8 cellular contexts compared by ENCODE assay signal in genomic region chr13:106535552-106536243, GRCh38. TPM values are rescaled to one million over a fixed set of nuclear protein-coding genes. Genes with fewer than 3 reads are reported as not detected.
DNase-seq lines count a peak whose midpoint lies in the region; ATAC-seq, FAIRE-seq and TF ChIP-seq lines count a peak whose summit lies in the region.

Gene EFNB2, minus strand, starts transcription at chr13:106535662. Its CDS starts 698 bp downstream, at chr13:106534964.

- H3K27me3 Mint-ChIP-seq in Caco-2 (ENCODE audit: insufficient read depth, unreplicated experiment) = no peaks in the 10 kb centered on the region

- no peaks in the 10 kb centered on the region for H3K9me1 ChIP-seq in endothelial cell of umbilical vein (replicated peaks; ENCODE audit: control insufficient read depth, extremely low read depth, insufficient read depth, low read length)

- peak in 1 of 2 experiments; percentile 41 for TF ChIP-seq CTCF in Caco-2 (IDR thresholded peaks at IDR 0.05; ENCODE audit: insufficient read depth in 1 of 2, low read depth in 1 of 2, low read length in 1 of 2, severe bottlenecking in 1 of 2, unreplicated experiment in 1 of 2)
- no peak for TF ChIP-seq CTCF in HL-60 (IDR thresholded peaks at IDR 0.05; ENCODE audit: insufficient read depth, low read length)
- no peak for TF ChIP-seq CTCF in endothelial cell of umbilical vein (IDR thresholded peaks at IDR 0.05; ENCODE audit: extremely low read depth in 1 of 2, insufficient read depth in 1 of 2, low read depth in 1 of 2, low read length in 2 of 2)

- CTCF ChIA-PET in Caco-2 (lab: Charles Lee) = interaction anchor here (0.5 to 2.2 kb wide), 9 partner anchors 8 to 1125 kb away, joined by 3 to 9 read pairs (median 3); no protein-coding TSS in a partner anchor
- CTCF ChIA-PET in endothelial cell of umbilical vein (lab: Charles Lee) = interaction anchor here (0.7 to 5.0 kb wide), 41 partner anchors 10 to 1964 kb away, joined by 3 to 60 read pairs (median 5); partner anchors contain the start of gene ARGLU1

- peaks cover 8% of the 10 kb centered on the region for H3K4me1 Mint-ChIP-seq in Caco-2 (ENCODE audit: low read depth, unreplicated experiment)

- peak; percentile 96 for ATAC-seq in GM19467 (IDR thresholded peaks at IDR 0.05; ENCODE audit: unreplicated experiment)

- H3K9me3 Mint-ChIP-seq in Caco-2 (ENCODE audit: unreplicated experiment) = no peaks in the 10 kb centered on the region

- H3K4me3 ChIP-seq in Caco-2 (ENCODE audit: low read depth, low read length) (peak within 1 kb of the TSS; percentile 93), HL-60 (replicated peaks; ENCODE audit: insufficient read depth, low read length) (peak within 1 kb of the TSS; percentile 71), endothelial cell of umbilical vein (replicated peaks in 1 of 3; ENCODE audit: insufficient read depth in 1 of 3, low read depth in 1 of 3, low read length in 3 of 3) (peak within 1 kb of the TSS; percentile 75 to 95 (median 87))

- DNase-seq in Caco-2 (peak; percentile 95 to 97), HL-60 (ENCODE audit: low read depth in 1 of 2, low spot score in 1 of 2) (peak; percentile 49 to 90), NOMO-1 treated with dmso at 0.1 percent for 144 hours (lab: John Stamatoyannopoulos, UW; ENCODE audit: unreplicated experiment) (peak; percentile 82), activated T-cell treated with anti-CD3 and anti-CD28 coated beads for 1 hour (ENCODE audit: low read depth) (peak; percentile 75), endothelial cell of umbilical vein (ENCODE audit: low read depth, low spot score) (peak; percentile 93), middle frontal gyrus (ENCODE audit: extremely low spot score, low spot score) (peak; percentile 90)
- peak; percentile 78 to 81 for DNase-seq in stimulated activated CD8-positive, alpha-beta memory T cell treated with anti-CD3 and anti-CD28 coated beads, Interleukin-15, amount 100 ng/mL, for 48 hours (ENCODE audit: low read depth in 2 of 2)

- peaks cover 35% of the 10 kb centered on the region for H3K79me2 ChIP-seq in endothelial cell of umbilical vein (ENCODE audit: control insufficient read depth, insufficient read depth, low read length)

- peak; percentile 80 for FAIRE-seq in endothelial cell of umbilical vein (lab: Jason Lieb, UNC)

- POLR2A ChIA-PET in Caco-2 (lab: Charles Lee) = interaction anchor here (0.6 kb wide), 4 partner anchors 47 to 1176 kb away, joined by 3 to 4 read pairs (median 4); no protein-coding TSS in a partner anchor
- POLR2A ChIA-PET in endothelial cell of umbilical vein (lab: Charles Lee) = interaction anchor here (0.7 to 1.5 kb wide), 7 partner anchors 12 to 419 kb away, joined by 3 to 8 read pairs (median 4); no protein-coding TSS in a partner anchor

- H2AFZ ChIP-seq in endothelial cell of umbilical vein (ENCODE audit: low read depth, low read length) = peak within 1 kb of the TSS; percentile 56

- H3K27me3 ChIP-seq in Caco-2 (replicated peaks; ENCODE audit: control insufficient read depth, insufficient read depth, low read length) (no peaks in the 10 kb centered on the region), HL-60 (ENCODE audit: insufficient read depth, poor library complexity, severe bottlenecking) (peaks cover 24% of the 10 kb centered on the region), endothelial cell of umbilical vein (ENCODE audit: control insufficient read depth in 2 of 2, insufficient read depth in 2 of 2, low read length in 2 of 2) (no peaks in the 10 kb centered on the region)

- BruUV-seq in Caco-2 (replicated peaks; lab: Mats Ljungman, UMichigan) = no TSS peak
- BruUV-seq in endothelial cell of umbilical vein (replicated peaks; lab: Mats Ljungman, UMichigan) = no TSS peak

- TF ChIP-seq POLR2A in endothelial cell of umbilical vein (IDR thresholded peaks at IDR 0.05; ENCODE audit: low read depth, low read length) = peak; percentile 99

- peak within 1 kb of the TSS; percentile 93 for H3K9ac ChIP-seq in endothelial cell of umbilical vein (replicated peaks; ENCODE audit: extremely low read depth, insufficient read depth, low read length)

- H3K4me1 ChIP-seq in Caco-2 (peaks cover 14% of the 10 kb centered on the region), endothelial cell of umbilical vein (ENCODE audit: control insufficient read depth, extremely low read depth, insufficient read depth, low read length) (peaks cover 44% of the 10 kb centered on the region)

- no peak within 1 kb of the TSS for H3K27ac ChIP-seq in HL-60 (replicated peaks)
- H3K27ac ChIP-seq in endothelial cell of umbilical vein (ENCODE audit: insufficient read depth, low read depth, low read length) = peak within 1 kb of the TSS; percentile 85

- H3K4me3 Mint-ChIP-seq in Caco-2 (ENCODE audit: unreplicated experiment) = peak within 1 kb of the TSS; percentile 97

- H3K9me3 ChIP-seq in Caco-2 (no peaks in the 10 kb centered on the region), endothelial cell of umbilical vein (replicated peaks; ENCODE audit: control insufficient read depth, insufficient read depth, low read length) (no peaks in the 10 kb centered on the region)

- H3K36me3 Mint-ChIP-seq in Caco-2 (ENCODE audit: insufficient read depth, unreplicated experiment) = peaks cover 74% of the 10 kb centered on the region

- intact Hi-C loops in Caco-2 (cut with micrococcal nuclease; ENCODE audit: unreplicated experiment) (loop anchor here (1.0 to 10.0 kb wide), 8 partner anchors 85 to 1964 kb away; no protein-coding TSS in a partner anchor), endothelial cell of umbilical vein (cut with micrococcal nuclease) (loop anchor here (1.0 to 10.0 kb wide), 17 partner anchors 32 to 1964 kb away; no protein-coding TSS in a partner anchor)

- peaks cover 3% of the 10 kb centered on the region for H4K20me1 ChIP-seq in endothelial cell of umbilical vein (replicated peaks; ENCODE audit: control insufficient read depth, extremely low read depth, insufficient read depth, low read length)

- peak within 1 kb of the TSS; percentile 94 for H3K27ac Mint-ChIP-seq in Caco-2 (ENCODE audit: unreplicated experiment)

- H3K4me2 ChIP-seq in endothelial cell of umbilical vein (ENCODE audit: insufficient read depth, low read length) = peak within 1 kb of the TSS; percentile 80

- dilution Hi-C loops in endothelial cell of umbilical vein (cut with MboI; ENCODE audit: extremely low pct_ligation_motif_present, low sequenced_read_pairs) = no loop called here

- no peaks in the 10 kb centered on the region for H3K36me3 ChIP-seq in Caco-2 (ENCODE audit: control insufficient read depth, insufficient read depth, low read length)
- no peaks in the 10 kb centered on the region for H3K36me3 ChIP-seq in endothelial cell of umbilical vein (ENCODE audit: control insufficient read depth in 2 of 2, extremely low read depth in 1 of 2, insufficient read depth in 2 of 2, low read length in 2 of 2)

TF ChIP-seq in endothelial cell of umbilical vein, 7 proteins besides CTCF, POLR2A, EP300 and RAD21:
- TF ChIP-seq POLR2AphosphoS5 (IDR thresholded peaks at IDR 0.05; ENCODE audit: insufficient read depth, low read depth, low read length) = peak; percentile 99
- no peak for TF ChIP-seq FOS (IDR thresholded peaks at IDR 0.05; ENCODE audit: borderline replicate concordance, insufficient read depth, low read length)
- no peak for TF ChIP-seq MAX (IDR thresholded peaks at IDR 0.05; ENCODE audit: insufficient read depth, insufficient read length)
TF ChIP-seq in endothelial cell of umbilical vein: peak in this region for 1.

RNA-seq across cellular contexts. Expression of gene EFNB2, which starts in this region (rescaled TPM):
- total RNA-seq in Caco-2 (2022) (68.0 and 80.4 TPM in 2 replicates), endothelial cell of umbilical vein (69.5 and 80.3 TPM in 2 replicates)
- polyA plus RNA-seq in endothelial cell of umbilical vein = 42.0 and 50.4 TPM in 2 replicates
- polyA plus RNA-seq in endothelial cell of umbilical vein (2011; cell fraction: cytosol; rRNA removed) = 46.0 and 47.8 TPM in 2 replicates
- 125 and 151 TPM in 2 replicates for polyA plus RNA-seq in endothelial cell of umbilical vein (2011; cell fraction: nucleus; rRNA removed)
- polyA plus RNA-seq in endothelial cell of umbilical vein (2012) = 26.2 and 34.6 TPM in 2 replicates
- polyA minus RNA-seq in endothelial cell of umbilical vein = 97.3 and 109 TPM in 2 replicates
- 0.51 TPM for polyA minus RNA-seq in endothelial cell of umbilical vein (2011; cell fraction: cytosol; rRNA and poly(A)+ RNA removed)
- 147 and 153 TPM in 2 replicates for polyA minus RNA-seq in endothelial cell of umbilical vein (2011; cell fraction: nucleus; rRNA and poly(A)+ RNA removed)
